Comparison of ENCODE assay signal across 8 cellular contexts in genomic region chr2:187499941-187500532, GRCh38. TPM values are rescaled to one million over a fixed set of nuclear protein-coding genes. Genes with fewer than 3 reads are reported as not detected.
A peak's percentile ranks its signal among the peaks of the same experiment; 100 is the strongest.
DNase-seq lines count a peak whose midpoint lies in the region; ATAC-seq, FAIRE-seq and TF ChIP-seq lines count a peak whose summit lies in the region.

No MANE protein-coding gene starts in this region.

- no peaks in the 10 kb centered on the region for H3K36me3 ChIP-seq in CD8-positive, alpha-beta T cell (ENCODE audit: insufficient read depth, low read length)
- H3K36me3 ChIP-seq in ovary, result no peaks in the 10 kb centered on the region

- POLR2A ChIA-PET in CD8-positive, alpha-beta T cell (lab: Charles Lee), result no interaction called here

- TF ChIP-seq POLR2A in ovary (IDR thresholded peaks at IDR 0.05), result no peak

- FAIRE-seq in GM19239 (lab: Jason Lieb, UNC), result peak; percentile 75

- TF ChIP-seq EP300 in ovary (IDR thresholded peaks at IDR 0.05), result no peak

- H3K4me1 Mint-ChIP-seq in CD8-positive, alpha-beta T cell (ENCODE audit: low read depth), result peaks cover 8% of the 10 kb centered on the region
- H3K4me1 Mint-ChIP-seq in activated T-helper 17 cell treated with anti-CD3 and anti-CD28 coated beads, Interleukin-2, amount 50 U/mL, for 72 hours, result no peaks in the 10 kb centered on the region

- ATAC-seq in CD8-positive, alpha-beta T cell, result no peak
- peak; percentile 86 for ATAC-seq in HG03108 (IDR thresholded peaks at IDR 0.05; ENCODE audit: unreplicated experiment)
- ATAC-seq in activated T-helper 17 cell treated with anti-CD3 and anti-CD28 coated beads, Interleukin-2, amount 50 U/mL, for 72 hours (replicated peaks), result no peak

- H3K27me3 Mint-ChIP-seq in CD8-positive, alpha-beta T cell (ENCODE audit: low read depth), result peaks cover 2% of the 10 kb centered on the region
- H3K27me3 Mint-ChIP-seq in activated T-helper 17 cell treated with anti-CD3 and anti-CD28 coated beads, Interleukin-2, amount 50 U/mL, for 72 hours, result peaks cover 5% of the 10 kb centered on the region

- WGBS in ovary, 3 donors, result 22 to 28% (median 25%) methylated on average over 2 of the region's 2 CpGs

- peak; percentile 67 for TF ChIP-seq CTCF in CD8-positive, alpha-beta T cell (IDR thresholded peaks at IDR 0.05)
- TF ChIP-seq CTCF in fibroblast of pulmonary artery (IDR thresholded peaks at IDR 0.05; ENCODE audit: low read length, missing control alignments) (peak; percentile 69), ovary (IDR thresholded peaks at IDR 0.05) (peak; percentile 59 to 88 (median 84))

- H3K9me3 Mint-ChIP-seq in CD8-positive, alpha-beta T cell, result no peaks in the 10 kb centered on the region
- no peaks in the 10 kb centered on the region for H3K9me3 Mint-ChIP-seq in activated T-helper 17 cell treated with anti-CD3 and anti-CD28 coated beads, Interleukin-2, amount 50 U/mL, for 72 hours

- intact Hi-C loops in CD8-positive, alpha-beta T cell (cut with DNase I, micrococcal nuclease), result loop anchor here (2.0 to 10.0 kb wide), 5 partner anchors 872 to 1911 kb away; no protein-coding TSS in a partner anchor
- intact Hi-C loops in ovary (cut with DNase I), result loop anchor here in 3 of 4 donors (5.0 to 10.0 kb wide), 3 partner anchors 77 to 1015 kb away; no protein-coding TSS in a partner anchor

- H3K27ac ChIP-seq in CD8-positive, alpha-beta T cell (ENCODE audit: low read depth, low read length), result no peak overlapping the region
- H3K27ac ChIP-seq in ovary, result no peak overlapping the region

- H3K4me1 ChIP-seq in CD8-positive, alpha-beta T cell (ENCODE audit: insufficient read depth, low read length), result no peaks in the 10 kb centered on the region
- H3K4me1 ChIP-seq in ovary (ENCODE audit: insufficient read depth), result no peaks in the 10 kb centered on the region

- DNase-seq in CD8-positive, alpha-beta T cell, result peak in 2 of 7 experiments; percentile 20 to 25
- DNase-seq in GM19239 (ENCODE audit: insufficient read length, low spot score) (no peak), NCI-H2196 treated with DMSO at 0.1 percent for 48 hours (lab: John Stamatoyannopoulos, UW; ENCODE audit: unreplicated experiment) (peak; percentile 11), fibroblast of pulmonary artery (ENCODE audit: low read depth) (peak; percentile 76), ovary (peak; percentile 35 to 70 (median 61))
- DNase-seq in activated CD4-positive, alpha-beta T cell treated with anti-CD3 and anti-CD28 coated beads, Interleukin-2, amount 50 U/mL, for 48 hours, result peak; percentile 41 to 43

- H3K4me3 ChIP-seq in CD8-positive, alpha-beta T cell (ENCODE audit: low read depth, low read length), result no peak overlapping the region
- H3K4me3 ChIP-seq in fibroblast of pulmonary artery (replicated peaks; ENCODE audit: low read depth, low read length) (no peak overlapping the region), ovary (no peak overlapping the region)

- H3K4me3 Mint-ChIP-seq in CD8-positive, alpha-beta T cell, result no peak overlapping the region
- no peak overlapping the region for H3K4me3 Mint-ChIP-seq in activated T-helper 17 cell treated with anti-CD3 and anti-CD28 coated beads, Interleukin-2, amount 50 U/mL, for 72 hours

- CTCF ChIA-PET in CD8-positive, alpha-beta T cell (lab: Charles Lee), result interaction anchor here (0.6 to 1.0 kb wide), 2 partner anchors 14 to 55 kb away, joined by 3 read pairs; no protein-coding TSS in a partner anchor

- no peaks in the 10 kb centered on the region for H3K9me3 ChIP-seq in CD8-positive, alpha-beta T cell (ENCODE audit: low read length)
- no peaks in the 10 kb centered on the region for H3K9me3 ChIP-seq in ovary

- H3K36me3 Mint-ChIP-seq in CD8-positive, alpha-beta T cell, result no peaks in the 10 kb centered on the region
- no peaks in the 10 kb centered on the region for H3K36me3 Mint-ChIP-seq in activated T-helper 17 cell treated with anti-CD3 and anti-CD28 coated beads, Interleukin-2, amount 50 U/mL, for 72 hours (ENCODE audit: low read depth)

- H3K27me3 ChIP-seq in CD8-positive, alpha-beta T cell (ENCODE audit: insufficient read depth, low read length), result no peaks in the 10 kb centered on the region
- no peaks in the 10 kb centered on the region for H3K27me3 ChIP-seq in ovary

- no peak overlapping the region for H3K27ac Mint-ChIP-seq in CD8-positive, alpha-beta T cell
- no peak overlapping the region for H3K27ac Mint-ChIP-seq in activated T-helper 17 cell treated with anti-CD3 and anti-CD28 coated beads, Interleukin-2, amount 50 U/mL, for 72 hours

RNA-seq across cellular contexts. Expression of gene CALCRL, which starts 52.0 kb away (rescaled TPM):
- total RNA-seq in CD8-positive, alpha-beta T cell, result under 1 TPM; 0.19 TPM
- total RNA-seq in ovary, result 10 to 100 TPM; 11.7 to 59.8 (median 31.3) TPM
- 10 to 100 TPM; 16.2 to 23.7 TPM for polyA plus RNA-seq in ovary
- total RNA-seq in activated T-helper 17 cell treated with anti-CD3 and anti-CD28 coated beads, Interleukin-2, amount 50 U/mL, for 72 hours, result under 1 TPM; 0.42 to 0.56 TPM

RNA-seq across cellular contexts. Expression of gene TFPI, which starts 54.2 kb away (rescaled TPM):
- not detected for total RNA-seq in CD8-positive, alpha-beta T cell
- total RNA-seq in ovary, result 10 to 100 TPM; 23.3 to 65.0 (median 48.8) TPM
- polyA plus RNA-seq in ovary, result 10 to 100 TPM; 31.5 to 98.0 TPM
- total RNA-seq in activated T-helper 17 cell treated with anti-CD3 and anti-CD28 coated beads, Interleukin-2, amount 50 U/mL, for 72 hours, result under 1 TPM; 0.13 to 0.30 TPM

Comparison
In these comparisons a context has a peak if more than half of its experiments do, and no peak if none do; other contexts are left out.
1. RNA of gene CALCRL, which starts 52.0 kb away (total RNA-seq): 11.7 to 59.8 TPM in ovary; 0.42 to 0.56 TPM in activated T-helper 17 cell treated with anti-CD3 and anti-CD28 coated beads, Interleukin-2, amount 50 U/mL, for 72 hours and 0.19 TPM in CD8-positive, alpha-beta T cell; every median in the first group is over 4 times any median in the second.
2. RNA of gene TFPI, which starts 54.2 kb away (total RNA-seq): 23.3 to 65.0 TPM in ovary; not detected in CD8-positive, alpha-beta T cell and 0.13 to 0.30 TPM in activated T-helper 17 cell treated with anti-CD3 and anti-CD28 coated beads, Interleukin-2, amount 50 U/mL, for 72 hours; every median in the first group is over 10 times any median in the second.
3. Peak in every context shown above with its lines, with median percentiles within 50 percentile points of each other: CTCF ChIP-seq.